ENCODE assay signal across 13 cellular contexts in the genomic region with DNA sequence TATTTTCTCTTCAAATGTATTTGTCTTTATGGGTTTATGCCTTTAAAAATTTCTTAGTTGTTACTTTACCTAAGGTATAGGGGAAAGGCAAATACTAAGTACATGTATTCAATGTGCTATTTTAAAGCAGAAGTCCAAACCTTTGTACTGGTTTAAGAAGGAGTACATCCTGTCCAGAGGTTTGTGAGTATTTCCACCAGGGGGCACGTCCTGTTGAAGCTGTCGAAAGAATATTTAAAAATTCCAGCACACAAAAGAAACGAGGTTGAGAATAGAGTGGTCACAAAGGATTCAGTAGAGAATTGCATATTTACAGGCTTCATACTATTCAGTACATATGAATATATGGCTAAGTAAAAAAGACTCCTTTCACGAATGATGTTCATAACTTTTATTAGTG. TPM values are rescaled to one million over a fixed set of nuclear protein-coding genes. Genes with fewer than 3 reads are reported as not detected.
DNase-seq lines count a peak whose midpoint lies in the region; ATAC-seq and TF ChIP-seq lines count a peak whose summit lies in the region.
"Had no signal": no experiment of that assay in that cellular context is flagged by ENCODE, and none has a peak within 500 bp of the region (broad histone marks: within the 10 kb centered on the region; RNA-seq: fewer than 3 reads in every experiment).

No MANE protein-coding gene starts in this region.

- H3K36me3 ChIP-seq in HCT116 (ENCODE audit: control insufficient read depth in 1 of 2, insufficient read depth in 2 of 2, low read length in 2 of 2) (peaks cover 0 to 5% of the 10 kb centered on the region in 2 experiments; a peak in 2 of 4 replicates), OCI-LY7 (ENCODE audit: insufficient read depth, low read length) (peaks cover 61% of the 10 kb centered on the region)

- peaks cover 28% of the 10 kb centered on the region for H3K9me3 Mint-ChIP-seq in osteocyte (ENCODE audit: unreplicated experiment)
- H3K9me3 Mint-ChIP-seq in T-helper 2 cell treated with Interferon-gamma antibody and Interleukin-4, amounts not matched to agents 5 μg/mL and 100 μg/mL, for 36 hours, result peaks cover 35% of the 10 kb centered on the region

- DNase-seq in HCT116 (ENCODE audit: low read depth, low spot score) (no peak), OCI-LY7 (ENCODE audit: low spot score) (peak; percentile 6), dermis blood vessel endothelial cell (peak; percentile 51), osteocyte (ENCODE audit: extremely low spot score, unreplicated experiment) (no peak), DMS79 (lab: John Stamatoyannopoulos, UW) (no peak)
- no peak for DNase-seq in T-helper 2 cell treated with Interferon-gamma antibody and Interleukin-4, amounts not matched to agents 5 μg/mL and 100 μg/mL, for 36 hours (ENCODE audit: low spot score)
- DNase-seq: activated CD4-positive, alpha-beta T cell treated with anti-CD3 and anti-CD28 coated beads, Interleukin-2, amount 10 ng/mL, durations not matched to agents 24 days and 14 days; anterior cingulate cortex; COR-L47; left ventricle myocardium superior; PC-9; small intestine had no signal

- peaks cover 10% of the 10 kb centered on the region; the same call in 1 of the 2 replicates for H4K20me1 ChIP-seq in HCT116 (ENCODE audit: insufficient read depth)
- peaks cover 6% of the 10 kb centered on the region; the same call in 1 of the 2 replicates for H4K20me1 ChIP-seq in OCI-LY7 (ENCODE audit: insufficient read depth, low read length)

- TF ChIP-seq CTCF in HCT116 (IDR thresholded peaks at IDR 0.05 in 2 of 3, conservative IDR thresholded peaks at IDR 0.05 in 1 of 3; ENCODE audit: borderline replicate concordance in 1 of 3, insufficient read depth in 1 of 3, low read depth in 2 of 3, low read length in 2 of 3) (peak in 1 of 3 experiments; percentile 35; a peak in 1 of 6 replicates), OCI-LY7 (conservative IDR thresholded peaks at IDR 0.05; ENCODE audit: low read length) (peak; percentile 51; the same call in 1 of the 2 replicates), osteocyte (IDR thresholded peaks at IDR 0.05) (peak; percentile 38)

- no peak overlapping the region for H3K27ac ChIP-seq in HCT116 (ENCODE audit: low read depth, low read length)
- H3K27ac ChIP-seq in OCI-LY7 (ENCODE audit: low read depth, low read length, poor library complexity, severe bottlenecking), result no peak overlapping the region
- H3K27ac ChIP-seq: PC-9 had no signal

- no peak overlapping the region for H3K27ac Mint-ChIP-seq in osteocyte (ENCODE audit: unreplicated experiment)
- no peak overlapping the region for H3K27ac Mint-ChIP-seq in T-helper 2 cell treated with Interferon-gamma antibody and Interleukin-4, amounts not matched to agents 5 μg/mL and 100 μg/mL, for 36 hours
- H3K27ac Mint-ChIP-seq: activated CD4-positive, alpha-beta T cell treated with anti-CD3 and anti-CD28 coated beads, Interleukin-2, amount 10 ng/mL, durations not matched to agents 24 days and 14 days had no signal

- no peak overlapping the region for H3K4me3 Mint-ChIP-seq in osteocyte (ENCODE audit: unreplicated experiment)
- no peak overlapping the region for H3K4me3 Mint-ChIP-seq in T-helper 2 cell treated with Interferon-gamma antibody and Interleukin-4, amounts not matched to agents 5 μg/mL and 100 μg/mL, for 36 hours
- H3K4me3 Mint-ChIP-seq: activated CD4-positive, alpha-beta T cell treated with anti-CD3 and anti-CD28 coated beads, Interleukin-2, amount 10 ng/mL, durations not matched to agents 24 days and 14 days had no signal

- H3K27me3 Mint-ChIP-seq in osteocyte (ENCODE audit: unreplicated experiment), result no peaks in the 10 kb centered on the region
- no peaks in the 10 kb centered on the region for H3K27me3 Mint-ChIP-seq in T-helper 2 cell treated with Interferon-gamma antibody and Interleukin-4, amounts not matched to agents 5 μg/mL and 100 μg/mL, for 36 hours (ENCODE audit: low read depth)
- H3K27me3 Mint-ChIP-seq: activated CD4-positive, alpha-beta T cell treated with anti-CD3 and anti-CD28 coated beads, Interleukin-2, amount 10 ng/mL, durations not matched to agents 24 days and 14 days had no signal

- RAD21 ChIA-PET in HCT116 (lab: Charles Lee; ENCODE audit: low non-redundant PET in 1 of 2, low total read pairs in 2 of 2, uncharacterized antibody in 2 of 2, unreplicated experiment in 2 of 2), result no interaction called here

- H2AFZ ChIP-seq in HCT116 (ENCODE audit: low read depth, low read length, poor library complexity, severe bottlenecking) (no peak overlapping the region), OCI-LY7 (ENCODE audit: low read length) (no peak overlapping the region)
- H2AFZ ChIP-seq: PC-9 had no signal

- no peaks in the 10 kb centered on the region; a peak in 1 of 4 replicates for H3K9me3 ChIP-seq in HCT116 (ENCODE audit: control insufficient read depth in 1 of 2, insufficient read depth in 1 of 2, low read depth in 1 of 2, low read length in 2 of 2)
- 0 out of 2 replicates have a peak, but pooled peaks cover 2% of the 10 kb centered on the region for H3K9me3 ChIP-seq in OCI-LY7 (ENCODE audit: low read length)

- CTCF ChIA-PET in HCT116 (lab: Charles Lee) (no interaction called here), OCI-LY7 (lab: Charles Lee; ENCODE audit: unreplicated experiment) (no interaction called here)

- H3K36me3 Mint-ChIP-seq in osteocyte (ENCODE audit: unreplicated experiment), result peaks cover 46% of the 10 kb centered on the region
- H3K36me3 Mint-ChIP-seq in T-helper 2 cell treated with Interferon-gamma antibody and Interleukin-4, amounts not matched to agents 5 μg/mL and 100 μg/mL, for 36 hours (ENCODE audit: low read depth), result peaks cover 57% of the 10 kb centered on the region

- H3K9ac ChIP-seq in HCT116 (ENCODE audit: low read length), result no peak overlapping the region

- intact Hi-C loops in HCT116 (cut with micrococcal nuclease) (no loop called here), OCI-LY7 (cut with micrococcal nuclease; ENCODE audit: unreplicated experiment) (no loop called here)

- BruUV-seq in HCT116 (replicated peaks; lab: Mats Ljungman, UMichigan), result no TSS peak
- BruUV-seq in OCI-LY7 (replicated peaks; lab: Mats Ljungman, UMichigan), result no TSS peak

- no peak overlapping the region for H3K4me2 ChIP-seq in HCT116 (ENCODE audit: low read length)
- no peak overlapping the region for H3K4me2 ChIP-seq in OCI-LY7 (ENCODE audit: low read length)
- H3K4me2 ChIP-seq: PC-9 had no signal

- TF ChIP-seq RAD21 in HCT116 (IDR thresholded peaks at IDR 0.05; ENCODE audit: low read depth), result no peak

- peaks cover 94% of the 10 kb centered on the region for H3K79me2 ChIP-seq in HCT116 (ENCODE audit: insufficient read depth, low read length)
- H3K79me2 ChIP-seq in OCI-LY7 (ENCODE audit: insufficient read depth, low read depth, low read length), result peaks cover 81% of the 10 kb centered on the region

- H3K27me3 ChIP-seq in HCT116 (ENCODE audit: insufficient read depth, low read length), result no peaks in the 10 kb centered on the region

- POLR2A ChIA-PET in HCT116 (lab: Charles Lee) (no interaction called here), OCI-LY7 (lab: Charles Lee) (interaction anchor here (0.6 to 2.2 kb wide), 5 partner anchors 10 to 26 kb away, joined by 3 to 8 read pairs (median 5); no protein-coding TSS in a partner anchor)

- ATAC-seq in HCT116 (peak; percentile 40; the same call in 1 of the 2 replicates), HG03432 (IDR thresholded peaks at IDR 0.05; ENCODE audit: unreplicated experiment) (no peak)
- ATAC-seq: left ventricle myocardium superior had no signal

- TF ChIP-seq POLR2A in HCT116 (IDR thresholded peaks at IDR 0.05; ENCODE audit: borderline replicate concordance, extremely low read depth, insufficient read depth, insufficient read length), result no peak

- H3K4me1 Mint-ChIP-seq in osteocyte (ENCODE audit: unreplicated experiment), result peaks cover 17% of the 10 kb centered on the region
- H3K4me1 Mint-ChIP-seq in T-helper 2 cell treated with Interferon-gamma antibody and Interleukin-4, amounts not matched to agents 5 μg/mL and 100 μg/mL, for 36 hours (ENCODE audit: low read depth), result peaks cover 53% of the 10 kb centered on the region

- H3K9me2 ChIP-seq in HCT116 (ENCODE audit: insufficient read depth) (no peaks in the 10 kb centered on the region), OCI-LY7 (ENCODE audit: insufficient read depth, low read length) (no peaks in the 10 kb centered on the region)

- H3K4me1 ChIP-seq in HCT116 (ENCODE audit: control insufficient read depth in 1 of 2, insufficient read depth in 2 of 2, low read length in 2 of 2) (no peaks in the 10 kb centered on the region), OCI-LY7 (ENCODE audit: insufficient read depth, low read length, poor library complexity, severe bottlenecking) (peaks cover 8% of the 10 kb centered on the region)

- no peak overlapping the region for H3K4me3 ChIP-seq in HCT116 (replicated peaks in 1 of 2; ENCODE audit: low read depth in 1 of 2, low read length in 2 of 2)
- H3K4me3 ChIP-seq in OCI-LY7 (ENCODE audit: low read depth, low read length, poor library complexity, severe bottlenecking), result no peak overlapping the region
- H3K4me3 ChIP-seq: PC-9 had no signal

TF ChIP-seq in HCT116, 20 proteins besides CTCF, POLR2A, EP300 and RAD21 (continues in another document):
- no peak for TF ChIP-seq SIN3A (IDR thresholded peaks at IDR 0.05; ENCODE audit: low read depth)
- TF ChIP-seq FOSL1 (IDR thresholded peaks at IDR 0.05; ENCODE audit: low read depth), result no peak
- TF ChIP-seq EZH2 (IDR thresholded peaks at IDR 0.05), result no peak
- TF ChIP-seq CEBPB (IDR thresholded peaks at IDR 0.05; ENCODE audit: low read depth), result no peak

RNA-seq across cellular contexts. Expression of gene URI1, which starts 59.8 kb away (rescaled TPM):
- total RNA-seq in HCT116 (2021; ENCODE audit: unreplicated experiment), result 51.4 TPM
- 35.2 and 38.8 TPM in 2 replicates for polyA plus RNA-seq in HCT116 (2012)
- 45.1 and 68.7 TPM in 2 replicates for total RNA-seq in OCI-LY7 (2014; rRNA removed; shearing (Covaris generic))
- 79.2 and 82.1 TPM in 2 replicates for total RNA-seq in OCI-LY7 (2022)
- 37.3 and 44.7 TPM in 2 replicates for total RNA-seq in dermis blood vessel endothelial cell
- 43.7 and 45.1 TPM in 2 replicates for total RNA-seq in osteocyte

Comparison
In these comparisons a context has a peak if more than half of its experiments do, and no peak if none do; other contexts are left out.
1. DNase-seq: peak in OCI-LY7 (single experiment) and dermis blood vessel endothelial cell (single experiment); none in HCT116 (single experiment), osteocyte (single experiment), DMS79 (single experiment) and T-helper 2 cell treated with Interferon-gamma antibody and Interleukin-4, amounts not matched to agents 5 μg/mL and 100 μg/mL, for 36 hours (single experiment).